9 cellular contexts compared by ENCODE assay signal in the genomic region with DNA sequence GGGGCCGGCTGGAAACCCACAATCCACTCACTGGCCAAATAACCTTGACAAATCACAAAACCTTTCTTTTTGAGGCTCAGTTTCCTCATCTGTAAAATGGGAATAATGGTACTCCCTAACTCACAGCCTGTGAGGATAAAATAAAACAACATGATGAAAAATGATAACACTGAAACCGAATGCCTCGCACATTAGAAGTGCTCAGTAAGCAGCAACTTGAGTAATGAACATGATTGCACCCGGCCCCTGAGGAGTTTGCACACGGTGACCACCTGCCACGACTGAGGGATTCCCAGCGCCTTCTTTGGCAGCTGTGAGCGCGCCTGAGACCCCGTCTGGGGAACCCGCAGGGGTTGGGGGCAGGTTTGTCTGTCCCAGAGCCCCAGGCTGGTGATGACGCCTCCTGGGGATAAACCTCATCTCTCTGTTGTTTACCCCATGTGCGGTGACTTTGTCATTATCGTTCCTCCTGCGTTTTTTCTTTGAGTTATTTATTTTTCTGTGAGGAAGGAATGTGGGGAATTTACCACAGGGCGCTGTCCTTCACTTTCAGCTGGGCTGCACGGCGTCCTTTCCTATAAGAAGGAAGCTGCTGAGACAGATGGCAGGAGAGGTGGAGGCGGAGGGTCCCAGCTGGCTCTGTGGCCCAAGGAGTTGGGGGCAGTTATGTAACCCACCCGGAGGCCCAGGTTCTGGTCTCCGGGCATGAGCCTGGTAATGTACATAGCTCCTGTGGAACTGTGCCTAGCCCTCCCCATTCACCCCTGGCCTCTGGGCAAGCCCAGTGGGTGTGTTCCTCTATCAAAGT. TPM values are rescaled to one million over a fixed set of nuclear protein-coding genes. Genes with fewer than 3 reads are reported as not detected.
A peak's percentile ranks its signal among the peaks of the same experiment; 100 is the strongest.
DNase-seq lines count a peak whose midpoint lies in the region; TF ChIP-seq lines count a peak whose summit lies in the region.
"Had no signal": no experiment of that assay in that cellular context is flagged by ENCODE, and none has a peak within 500 bp of the region (broad histone marks: within the 10 kb centered on the region; RNA-seq: fewer than 3 reads in every experiment).

No MANE protein-coding gene starts in this region.

- H3K9me3 ChIP-seq in A673 (ENCODE audit: low read depth, low read length, poor library complexity, severe bottlenecking) (no peaks in the 10 kb centered on the region), mesodermal cell (ENCODE audit: control insufficient read depth, low read length) (no peaks in the 10 kb centered on the region)

- DNase-seq in A673 (ENCODE audit: low spot score), result peak; percentile 45
- DNase-seq in choroid plexus epithelial cell (ENCODE audit: low read depth), result peak; percentile 94
- DNase-seq in amygdala (lab: John Stamatoyannopoulos, UW), result no peak
- DNase-seq in activated T-cell treated with anti-CD3 and anti-CD28 coated beads, Interleukin-2, amount 50 U/mL, for 1 hour, result no peak
- DNase-seq in hippocampal formation (lab: John Stamatoyannopoulos, UW), result no peak
- DNase-seq in NCI-H446 (lab: John Stamatoyannopoulos, UW), result no peak
- DNase-seq: CD8-positive, alpha-beta T cell had no signal

- POLR2A ChIA-PET in A673 (lab: Charles Lee; ENCODE audit: low non-redundant PET), result no interaction called here

- no TSS peak for BruUV-seq in A673 (replicated peaks; lab: Mats Ljungman, UMichigan)

- no peaks in the 10 kb centered on the region for H3K27me3 ChIP-seq in A673 (replicated peaks; ENCODE audit: insufficient read depth, low read depth, low read length, poor library complexity)

- whole genome bisulfite sequencing in mesodermal cell (ENCODE audit: insufficient coverage in 2 of 2), 2 experiments, result 29 to 36% methylated on average over 14 to 17 of the region's 21 CpGs

- intact Hi-C loops in A673 (cut with micrococcal nuclease; ENCODE audit: unreplicated experiment), result no loop called here

- H3K4me1 ChIP-seq in A673 (ENCODE audit: insufficient read depth, low read length, poor library complexity, severe bottlenecking) (peaks cover 40% of the 10 kb centered on the region), mesodermal cell (ENCODE audit: control insufficient read depth, insufficient read depth, low read length, poor library complexity, severe bottlenecking) (peaks cover 59% of the 10 kb centered on the region)

- no peak overlapping the region for H3K4me3 ChIP-seq in A673 (ENCODE audit: low read depth, low read length, poor library complexity, severe bottlenecking)
- H3K4me3 ChIP-seq in choroid plexus epithelial cell (ENCODE audit: low read depth, low read length), result no peak overlapping the region
- H3K4me3 ChIP-seq in mesodermal cell (ENCODE audit: extremely low read depth, insufficient read depth, low read length, poor library complexity, severe bottlenecking), result no peak overlapping the region

- TF ChIP-seq RAD21 in Ishikawa (IDR thresholded peaks at IDR 0.05; ENCODE audit: low read depth), result no peak

- H3K27ac ChIP-seq in A673 (ENCODE audit: low read depth, low read length, poor library complexity, severe bottlenecking) (no peak overlapping the region), mesodermal cell (ENCODE audit: low read depth, low read length, severe bottlenecking) (peak overlapping the region; percentile 75)

- TF ChIP-seq CTCF in A673 (conservative IDR thresholded peaks at IDR 0.05; ENCODE audit: low read depth, low read length) (no peak), choroid plexus epithelial cell (conservative IDR thresholded peaks at IDR 0.05; ENCODE audit: low read depth, low read length) (no peak)

- CTCF ChIA-PET in A673 (lab: Charles Lee), result no interaction called here

- H3K36me3 ChIP-seq in A673 (ENCODE audit: insufficient read depth, low read length, poor library complexity, severe bottlenecking) (no peaks in the 10 kb centered on the region), mesodermal cell (ENCODE audit: control insufficient read depth, insufficient read depth, low read length) (no peaks in the 10 kb centered on the region)

- no peak for TF ChIP-seq EP300 in Ishikawa (IDR thresholded peaks at IDR 0.05; ENCODE audit: borderline replicate concordance)

TF ChIP-seq in Ishikawa, 13 proteins besides CTCF, POLR2A, EP300 and RAD21:
- TF ChIP-seq ZBTB7A (IDR thresholded peaks at IDR 0.05; ENCODE audit: low read depth) (peak; percentile 54; the same call in 1 of the 2 replicates), TEAD4 (IDR thresholded peaks at IDR 0.05) (peak; percentile 98), EGR1 (IDR thresholded peaks at IDR 0.05) (no peak), TCF12 (IDR thresholded peaks at IDR 0.05; ENCODE audit: low read depth) (peak; percentile 74), MAX (IDR thresholded peaks at IDR 0.05) (peak; percentile 64; the same call in 1 of the 2 replicates), REST (IDR thresholded peaks at IDR 0.05; ENCODE audit: low read depth) (peak; percentile 78)

RNA-seq across cellular contexts. Expression of gene SYNPO, which starts 3.0 kb away (rescaled TPM):
- 7.6 and 10.0 TPM in 2 replicates for total RNA-seq in A673 (2021)
- polyA plus RNA-seq in mesodermal cell (2013, experiment 1 of 2), result 21.2 TPM
- 23.4 TPM for polyA plus RNA-seq in mesodermal cell (2013, experiment 2 of 2)

RNA-seq across cellular contexts. Expression of gene MYOZ3, which starts 23.6 kb away (rescaled TPM):
- total RNA-seq in A673 (2021), result 2.4 and 2.7 TPM in 2 replicates
- polyA plus RNA-seq in mesodermal cell (2013, experiment 1 of 2), result 11.8 TPM
- 10.2 TPM for polyA plus RNA-seq in mesodermal cell (2013, experiment 2 of 2)
- total RNA-seq: CD8-positive, alpha-beta T cell had no signal

Comparison
In these comparisons a context has a peak if more than half of its experiments do, and no peak if none do; other contexts are left out.
1. DNase-seq: peak in A673 (single experiment) and choroid plexus epithelial cell (single experiment); none in amygdala (0 of 56), activated T-cell treated with anti-CD3 and anti-CD28 coated beads, Interleukin-2, amount 50 U/mL, for 1 hour (single experiment), hippocampal formation (0 of 2) and NCI-H446 (0 of 2).